ENCODE assay signal across 11 cellular contexts in genomic region chrX:46582964-46583363, GRCh38. TPM values are rescaled to one million over a fixed set of nuclear protein-coding genes. Genes with fewer than 3 reads are reported as not detected.
DNase-seq lines count a peak whose midpoint lies in the region; ATAC-seq and TF ChIP-seq lines count a peak whose summit lies in the region.
"Had no signal": no experiment of that assay in that cellular context is flagged by ENCODE, and none has a peak within 500 bp of the region (broad histone marks: within the 10 kb centered on the region; RNA-seq: fewer than 3 reads in every experiment).

No MANE protein-coding gene starts in this region.

- no peaks in the 10 kb centered on the region for H3K9me3 ChIP-seq in breast epithelium
- H3K9me3 ChIP-seq in uterus, result no peaks in the 10 kb centered on the region
- no peaks in the 10 kb centered on the region for H3K9me3 ChIP-seq in vagina

- peaks cover 60% of the 10 kb centered on the region for H3K4me1 Mint-ChIP-seq in activated CD4-positive, alpha-beta memory T cell treated with anti-CD3 and anti-CD28 coated beads for 36 hours (ENCODE audit: low read depth)
- H3K4me1 Mint-ChIP-seq in activated CD4-positive, alpha-beta memory T cell treated with anti-CD3 and anti-CD28 coated beads, Interleukin-2, amount 10 ng/mL, durations not matched to agents 7 days and 5 days, result peaks cover 46% of the 10 kb centered on the region

- intact Hi-C loops in activated CD4-positive, alpha-beta memory T cell treated with anti-CD3 and anti-CD28 coated beads for 36 hours (cut with micrococcal nuclease), result no loop called here
- intact Hi-C loops in breast epithelium (cut with DNase I; ENCODE audit: low total_unique reads), result no loop called here
- intact Hi-C loops in uterus (cut with DNase I; ENCODE audit: low total_unique reads), result no loop called here
- intact Hi-C loops in vagina (cut with DNase I), result no loop called here

- CTCF ChIA-PET in activated CD4-positive, alpha-beta memory T cell treated with anti-CD3 and anti-CD28 coated beads for 36 hours (lab: Charles Lee), result no interaction called here
- CTCF ChIA-PET in activated CD4-positive, alpha-beta memory T cell treated with anti-CD3 and anti-CD28 coated beads, Interleukin-2, amount 10 ng/mL, durations not matched to agents 7 days and 5 days (lab: Charles Lee), result interaction anchor here (0.7 kb wide), 1 partner anchor 44 kb away, joined by 3 read pairs; no protein-coding TSS in a partner anchor

- H3K27ac Mint-ChIP-seq in activated CD4-positive, alpha-beta memory T cell treated with anti-CD3 and anti-CD28 coated beads for 36 hours, result peak overlapping the region; percentile 23
- no peak overlapping the region for H3K27ac Mint-ChIP-seq in activated CD4-positive, alpha-beta memory T cell treated with anti-CD3 and anti-CD28 coated beads, Interleukin-2, amount 10 ng/mL, durations not matched to agents 7 days and 5 days
- H3K27ac Mint-ChIP-seq: natural killer cell treated with Interleukin-12 subunit alpha and Interleukin-12 subunit beta and Interleukin-15 and Interleukin-18, amount 100 ng/mL, for 72 hours had no signal

- H3K27me3 ChIP-seq in breast epithelium (peaks cover 0 to 18% of the 10 kb centered on the region in 2 donors), uterus (no peaks in the 10 kb centered on the region), vagina (no peaks in the 10 kb centered on the region)

- no peak overlapping the region for H3K4me3 Mint-ChIP-seq in activated CD4-positive, alpha-beta memory T cell treated with anti-CD3 and anti-CD28 coated beads for 36 hours
- no peak overlapping the region for H3K4me3 Mint-ChIP-seq in activated CD4-positive, alpha-beta memory T cell treated with anti-CD3 and anti-CD28 coated beads, Interleukin-2, amount 10 ng/mL, durations not matched to agents 7 days and 5 days
- H3K4me3 Mint-ChIP-seq: natural killer cell treated with Interleukin-12 subunit alpha and Interleukin-12 subunit beta and Interleukin-15 and Interleukin-18, amount 100 ng/mL, for 72 hours had no signal

- no peaks in the 10 kb centered on the region for H3K36me3 ChIP-seq in breast epithelium
- H3K36me3 ChIP-seq in uterus, result no peaks in the 10 kb centered on the region
- no peaks in the 10 kb centered on the region for H3K36me3 ChIP-seq in vagina

- TF ChIP-seq CTCF in breast epithelium (IDR thresholded peaks at IDR 0.05) (no peak), uterus (IDR thresholded peaks at IDR 0.05) (no peak), vagina (IDR thresholded peaks at IDR 0.05) (no peak)

- no peak for TF ChIP-seq POLR2A in breast epithelium (IDR thresholded peaks at IDR 0.05)
- no peak for TF ChIP-seq POLR2A in uterus (IDR thresholded peaks at IDR 0.05)
- no peak for TF ChIP-seq POLR2A in vagina (IDR thresholded peaks at IDR 0.05)

- no peaks in the 10 kb centered on the region for H3K27me3 Mint-ChIP-seq in activated CD4-positive, alpha-beta memory T cell treated with anti-CD3 and anti-CD28 coated beads for 36 hours
- H3K27me3 Mint-ChIP-seq in activated CD4-positive, alpha-beta memory T cell treated with anti-CD3 and anti-CD28 coated beads, Interleukin-2, amount 10 ng/mL, durations not matched to agents 7 days and 5 days, result no peaks in the 10 kb centered on the region
- H3K27me3 Mint-ChIP-seq: natural killer cell treated with Interleukin-12 subunit alpha and Interleukin-12 subunit beta and Interleukin-15 and Interleukin-18, amount 100 ng/mL, for 72 hours had no signal

- H3K4me3 ChIP-seq in breast epithelium (no peak overlapping the region), uterus (no peak overlapping the region), vagina (no peak overlapping the region)

- peaks cover 7% of the 10 kb centered on the region for H3K36me3 Mint-ChIP-seq in activated CD4-positive, alpha-beta memory T cell treated with anti-CD3 and anti-CD28 coated beads for 36 hours
- H3K36me3 Mint-ChIP-seq in activated CD4-positive, alpha-beta memory T cell treated with anti-CD3 and anti-CD28 coated beads, Interleukin-2, amount 10 ng/mL, durations not matched to agents 7 days and 5 days (ENCODE audit: low read depth), result peaks cover 24% of the 10 kb centered on the region
- H3K36me3 Mint-ChIP-seq: natural killer cell treated with Interleukin-12 subunit alpha and Interleukin-12 subunit beta and Interleukin-15 and Interleukin-18, amount 100 ng/mL, for 72 hours had no signal

- POLR2A ChIA-PET in activated CD4-positive, alpha-beta memory T cell treated with anti-CD3 and anti-CD28 coated beads for 36 hours (lab: Charles Lee), result no interaction called here
- POLR2A ChIA-PET in activated CD4-positive, alpha-beta memory T cell treated with anti-CD3 and anti-CD28 coated beads, Interleukin-2, amount 10 ng/mL, durations not matched to agents 7 days and 5 days (lab: Charles Lee), result no interaction called here

- DNase-seq in activated CD4-positive, alpha-beta memory T cell treated with anti-CD3 and anti-CD28 coated beads for 36 hours, result no peak
- no peak for DNase-seq in activated CD4-positive, alpha-beta memory T cell treated with anti-CD3 and anti-CD28 coated beads, Interleukin-2, amount 10 ng/mL, durations not matched to agents 7 days and 5 days
- DNase-seq in breast epithelium (ENCODE audit: low spot score in 2 of 2), result peak in 1 of 2 donors; percentile 44
- peak; percentile 45 for DNase-seq in hepatic stellate cell (ENCODE audit: low spot score)
- DNase-seq in uterus, result peak in 1 of 2 donors; percentile 43
- DNase-seq in NCI-H748 (lab: John Stamatoyannopoulos, UW; ENCODE audit: unreplicated experiment), result no peak
- no peak for DNase-seq in vagina (ENCODE audit: extremely low spot score in 2 of 2)
- DNase-seq: activated gamma-delta T cell, NCI-H510A treated with DMSO at 0.1 percent for 48 hours had no signal

- H3K27ac ChIP-seq in breast epithelium (peak overlapping the region; percentile 52 to 78), uterus (peak overlapping the region; percentile 33 to 54), vagina (no peak overlapping the region)

- H3K4me1 ChIP-seq in breast epithelium (peaks cover 0 to 2% of the 10 kb centered on the region in 2 donors), uterus (no peaks in the 10 kb centered on the region), vagina (peaks cover 22% of the 10 kb centered on the region)

- H3K9me3 Mint-ChIP-seq in activated CD4-positive, alpha-beta memory T cell treated with anti-CD3 and anti-CD28 coated beads for 36 hours, result no peaks in the 10 kb centered on the region
- no peaks in the 10 kb centered on the region for H3K9me3 Mint-ChIP-seq in activated CD4-positive, alpha-beta memory T cell treated with anti-CD3 and anti-CD28 coated beads, Interleukin-2, amount 10 ng/mL, durations not matched to agents 7 days and 5 days
- H3K9me3 Mint-ChIP-seq: natural killer cell treated with Interleukin-12 subunit alpha and Interleukin-12 subunit beta and Interleukin-15 and Interleukin-18, amount 100 ng/mL, for 72 hours had no signal

- ATAC-seq in HG02973 (IDR thresholded peaks at IDR 0.05; ENCODE audit: unreplicated experiment), result no peak
- ATAC-seq: natural killer cell treated with Interleukin-12 subunit alpha and Interleukin-12 subunit beta and Interleukin-15 and Interleukin-18, amount 100 ng/mL, for 72 hours had no signal

RNA-seq across cellular contexts. Expression of gene CHST7, which starts 9.4 kb away (rescaled TPM):
- 1 to 10 TPM; 5.1 to 6.1 TPM for total RNA-seq in activated CD4-positive, alpha-beta memory T cell treated with anti-CD3 and anti-CD28 coated beads for 36 hours
- total RNA-seq in activated CD4-positive, alpha-beta memory T cell treated with anti-CD3 and anti-CD28 coated beads, Interleukin-2, amount 10 ng/mL, durations not matched to agents 7 days and 5 days, result 10 to 100 TPM; 11.5 to 11.8 TPM
- 10 to 100 TPM in 2 of 3 donors, 1 to 10 TPM in 1; 7.5 to 81.6 (median 10.8) TPM for total RNA-seq in breast epithelium
- total RNA-seq in uterus, result 10 to 100 TPM in 2 of 4 donors, 1 to 10 TPM in 2; 7.2 to 32.0 (median 9.1) TPM
- total RNA-seq in vagina, result 20.6 TPM

RNA-seq across cellular contexts. Expression of gene ZNF674, which starts 37.7 kb away (rescaled TPM):
- total RNA-seq in activated CD4-positive, alpha-beta memory T cell treated with anti-CD3 and anti-CD28 coated beads for 36 hours, result 1 to 10 TPM; 2.6 to 3.0 TPM
- 1 to 10 TPM; 5.7 to 7.4 TPM for total RNA-seq in activated CD4-positive, alpha-beta memory T cell treated with anti-CD3 and anti-CD28 coated beads, Interleukin-2, amount 10 ng/mL, durations not matched to agents 7 days and 5 days
- 1 to 10 TPM; 2.6 to 7.3 (median 3.8) TPM for total RNA-seq in breast epithelium
- 1 to 10 TPM; 1.2 to 7.8 (median 5.3) TPM for total RNA-seq in uterus
- 5.2 TPM for total RNA-seq in vagina
